In genomic region chr5:147098233-147098790, GRCh38 we compare ENCODE assay signal across 8 cellular contexts.
DNase-seq lines count a peak whose midpoint lies in the region; ATAC-seq and TF ChIP-seq lines count a peak whose summit lies in the region.

No MANE protein-coding gene starts in this region.

- H3K27ac ChIP-seq in body of pancreas (no peak overlapping the region), aorta (ENCODE audit: low read depth in 1 of 2, low read length in 2 of 2) (no peak overlapping the region), suprapubic skin (no peak overlapping the region)

- H3K9me3 ChIP-seq in body of pancreas, result no peaks in the 10 kb centered on the region
- no peaks in the 10 kb centered on the region for H3K9me3 ChIP-seq in aorta (ENCODE audit: control insufficient read depth, low read length)
- H3K9me3 ChIP-seq in suprapubic skin, result no peaks in the 10 kb centered on the region

- no peak for TF ChIP-seq POLR2A in body of pancreas (IDR thresholded peaks at IDR 0.05)
- no peak for TF ChIP-seq POLR2A in suprapubic skin (IDR thresholded peaks at IDR 0.05)

- H3K4me3 ChIP-seq in HFF-Myc (replicated peaks; ENCODE audit: low read depth, low read length) (no peak overlapping the region), body of pancreas (no peak overlapping the region), aorta (ENCODE audit: low read length in 2 of 2) (no peak overlapping the region), suprapubic skin (no peak overlapping the region)

- intact Hi-C loops in body of pancreas (cut with DNase I), result no loop called here
- intact Hi-C loops in aorta (cut with DNase I), result no loop called here

- WGBS in body of pancreas, 2 donors, result 11 to 17% methylated on average over 5 of the region's 5 CpGs
- WGBS in aorta, 2 donors, result 9 to 15% methylated on average over 5 of the region's 5 CpGs
- WGBS in suprapubic skin, result 18% methylated on average over 5 of the region's 5 CpGs

- no peak for TF ChIP-seq EP300 in suprapubic skin (IDR thresholded peaks at IDR 0.05)

- ATAC-seq in body of pancreas (peak; percentile 40), aorta (ENCODE audit: low FRiP score) (peak; percentile 53)

- no peaks in the 10 kb centered on the region for H3K27me3 ChIP-seq in body of pancreas
- H3K27me3 ChIP-seq in aorta (ENCODE audit: control insufficient read depth in 1 of 2, insufficient read depth in 2 of 2, low read length in 1 of 2), result no peaks in the 10 kb centered on the region
- no peaks in the 10 kb centered on the region for H3K27me3 ChIP-seq in suprapubic skin

- H3K4me1 ChIP-seq in body of pancreas (no peaks in the 10 kb centered on the region), aorta (ENCODE audit: control insufficient read depth in 1 of 2, insufficient read depth in 2 of 2, low read length in 2 of 2) (no peaks in the 10 kb centered on the region), suprapubic skin (peaks cover 8% of the 10 kb centered on the region)

- DNase-seq in DMS79 (lab: John Stamatoyannopoulos, UW) (peak; percentile 0), HFF-Myc (ENCODE audit: extremely low read depth, low read depth) (no peak), NCI-H226 (peak; percentile 62), body of pancreas (peak; percentile 36 to 54 (median 52)), islet precursor cell (peak; percentile 84), aorta (no peak), OCI-M2 (lab: John Stamatoyannopoulos, UW; ENCODE audit: unreplicated experiment) (no peak), suprapubic skin (ENCODE audit: low spot score in 2 of 2) (no peak)

- H3K36me3 ChIP-seq in body of pancreas (replicated peaks in 1 of 2; ENCODE audit: insufficient read depth in 1 of 2, low read depth in 2 of 2) (no peaks in the 10 kb centered on the region), aorta (ENCODE audit: control insufficient read depth in 1 of 2, insufficient read depth in 2 of 2, low read length in 1 of 2) (no peaks in the 10 kb centered on the region), suprapubic skin (no peaks in the 10 kb centered on the region)

- TF ChIP-seq CTCF in HFF-Myc (IDR thresholded peaks at IDR 0.05; ENCODE audit: low read depth, low read length, missing control alignments) (peak; percentile 51), body of pancreas (IDR thresholded peaks at IDR 0.05) (peak; percentile 23 to 54 (median 52)), suprapubic skin (IDR thresholded peaks at IDR 0.05) (no peak)

Comparison
In these comparisons a context has a peak if more than half of its experiments do, and no peak if none do; other contexts are left out.
1. DNase-seq: peak in DMS79 (single experiment), NCI-H226 (single experiment), body of pancreas (4 of 4) and islet precursor cell (single experiment); none in HFF-Myc (single experiment), aorta (0 of 2), OCI-M2 (single experiment) and suprapubic skin (0 of 2).
2. CTCF ChIP-seq: peak in HFF-Myc (single experiment) and body of pancreas (7 of 7); none in suprapubic skin (0 of 2).